In genomic region chr22:41636467-41636866, GRCh38 we compare ENCODE assay signal across 17 cellular contexts. TPM values are rescaled to one million over a fixed set of nuclear protein-coding genes. Genes with fewer than 3 reads are reported as not detected.
DNase-seq lines count a peak whose midpoint lies in the region; TF ChIP-seq lines count a peak whose summit lies in the region.
"Had no signal": no experiment of that assay in that cellular context is flagged by ENCODE, and none has a peak within 500 bp of the region (broad histone marks: within the 10 kb centered on the region; RNA-seq: fewer than 3 reads in every experiment).

No MANE protein-coding gene starts in this region.

- intact Hi-C loops in thyroid gland (cut with DNase I): no loop called here

- no peak for TF ChIP-seq CTCF in thyroid gland (IDR thresholded peaks at IDR 0.05)

- peaks cover 52 to 53% of the 10 kb centered on the region in 2 donors for H3K36me3 ChIP-seq in thyroid gland
- H3K36me3 ChIP-seq: uterus had no signal

- no peaks in the 10 kb centered on the region for H3K4me1 ChIP-seq in thyroid gland
- H3K4me1 ChIP-seq: neural progenitor cell, uterus had no signal

- DNase-seq in A172 (ENCODE audit: low spot score): peak; percentile 79
- peak; percentile 46 for DNase-seq in HCEC 1CT
- peak; percentile 49 for DNase-seq in astrocyte of the hippocampus (ENCODE audit: low read depth, low spot score)
- DNase-seq in glomerular visceral epithelial cell (ENCODE audit: extremely low spot score): peak; percentile 12
- DNase-seq in activated CD8-positive, alpha-beta memory T cell treated with anti-CD3 and anti-CD28 coated beads for 24 hours: no peak
- no peak for DNase-seq in DMS153 treated with DMSO at 0.1 percent for 48 hours (lab: John Stamatoyannopoulos, UW; ENCODE audit: unreplicated experiment)
- DNase-seq in stimulated activated CD4-positive, alpha-beta T cell treated with anti-CD3 and anti-CD28 coated beads, Interleukin-2, amount 100 ng/mL, for 24 hours: no peak
- DNase-seq in thyroid gland: no peak
- DNase-seq: activated CD4-positive, CD25-positive, alpha-beta regulatory T cell; activated T-cell treated with anti-CD3 and anti-CD28 coated beads, Interleukin-2, amount 50 U/mL, for 48 hours; AML-193; NCI-H2227 treated with DMSO at 0.1 percent for 48 hours; SHP77 treated with DMSO at 0.1 percent for 48 hours; stimulated activated CD4-positive, alpha-beta T cell treated with anti-CD3 and anti-CD28 coated beads, Interleukin-12 subunit alpha, Interleukin-12 subunit beta, amount 100 ng/mL, for 4 hours; uterus had no signal

- no peak overlapping the region for H3K4me3 ChIP-seq in thyroid gland (replicated peaks in 1 of 3)
- H3K4me3 ChIP-seq: neural progenitor cell, uterus had no signal

- no peaks in the 10 kb centered on the region for H3K27me3 ChIP-seq in thyroid gland
- H3K27me3 ChIP-seq: neural progenitor cell, uterus had no signal

- WGBS in thyroid gland, 2 donors: 75 to 77% methylated on average over 7 of the region's 7 CpGs

- TF ChIP-seq POLR2A in thyroid gland (IDR thresholded peaks at IDR 0.05): no peak

- H3K9me3 ChIP-seq in thyroid gland: no peaks in the 10 kb centered on the region
- H3K9me3 ChIP-seq: uterus had no signal

- H3K27ac ChIP-seq in thyroid gland: no peak overlapping the region
- H3K27ac ChIP-seq: HL-60, neural progenitor cell, uterus had no signal

RNA-seq across cellular contexts. Expression of gene XRCC6, which starts 15.4 kb away (rescaled TPM):
- total RNA-seq in A172 (2014; rRNA removed; shearing (Covaris generic)): 382 and 394 TPM in 2 replicates
- 100 to 1,000 TPM; 171 to 220 (median 195) TPM for total RNA-seq in thyroid gland

RNA-seq across cellular contexts. Expression of gene DESI1, which starts 15.6 kb away (rescaled TPM):
- total RNA-seq in A172 (2014; rRNA removed; shearing (Covaris generic)): 15.2 and 15.8 TPM in 2 replicates
- total RNA-seq in thyroid gland: 10 to 100 TPM; 17.8 to 24.7 (median 20.8) TPM

RNA-seq across cellular contexts. Expression of gene PMM1, which starts 46.8 kb away (rescaled TPM):
- total RNA-seq in A172 (2014; rRNA removed; shearing (Covaris generic)): 6.9 and 8.9 TPM in 2 replicates
- 10 to 100 TPM; 17.7 to 26.1 (median 23.8) TPM for total RNA-seq in thyroid gland

RNA-seq across cellular contexts. Expression of gene SNU13, which starts 52.2 kb away (rescaled TPM):
- 75.4 and 80.5 TPM in 2 replicates for total RNA-seq in A172 (2014; rRNA removed; shearing (Covaris generic))
- total RNA-seq in thyroid gland: 100 to 1,000 TPM; 127 to 194 (median 176) TPM

Comparison
In these comparisons a context has a peak if more than half of its experiments do, and no peak if none do; other contexts are left out.
1. DNase-seq: peak in A172 (single experiment), HCEC 1CT (single experiment), astrocyte of the hippocampus (single experiment) and glomerular visceral epithelial cell (single experiment); none in activated CD8-positive, alpha-beta memory T cell treated with anti-CD3 and anti-CD28 coated beads for 24 hours (single experiment), DMS153 treated with DMSO at 0.1 percent for 48 hours (single experiment), stimulated activated CD4-positive, alpha-beta T cell treated with anti-CD3 and anti-CD28 coated beads, Interleukin-2, amount 100 ng/mL, for 24 hours (0 of 2) and thyroid gland (0 of 2).